In the genomic region with DNA sequence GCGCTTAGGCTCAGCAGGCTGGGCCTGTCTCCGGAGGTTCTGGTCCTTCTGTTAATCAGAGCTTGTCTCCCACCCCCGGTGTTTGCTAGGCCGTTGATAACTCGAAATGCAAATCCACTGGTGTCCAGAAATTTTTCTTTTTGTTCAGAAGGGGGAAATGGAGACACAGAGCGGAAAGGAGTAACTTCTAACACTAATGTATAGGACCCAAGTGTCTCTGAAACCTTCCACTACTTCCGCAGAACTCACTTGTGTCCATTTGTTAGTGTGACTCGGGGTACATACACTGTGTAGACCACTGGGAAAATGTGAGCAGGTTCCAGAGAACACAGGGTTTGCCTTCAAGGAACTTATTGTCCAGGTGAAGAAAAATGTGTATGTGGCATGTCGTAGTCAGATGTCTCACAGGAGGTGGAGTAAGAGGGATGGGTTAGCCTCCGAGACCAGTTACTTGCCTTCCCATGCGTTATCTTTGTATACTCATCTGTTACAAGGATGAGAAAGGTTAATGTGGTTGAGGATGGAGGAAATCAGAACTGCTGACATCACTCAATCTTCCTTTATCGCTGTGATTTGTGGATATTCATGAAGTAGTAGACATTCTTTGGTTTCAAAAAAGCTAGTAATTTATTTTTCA, we compare ENCODE assay signal across 8 cellular contexts. TPM values are rescaled to one million over a fixed set of nuclear protein-coding genes. Genes with fewer than 3 reads are reported as not detected.
A peak's percentile ranks its signal among the peaks of the same experiment; 100 is the strongest.
DNase-seq lines count a peak whose midpoint lies in the region; ATAC-seq and TF ChIP-seq lines count a peak whose summit lies in the region.

No MANE protein-coding gene starts in this region.

- H3K36me3 Mint-ChIP-seq in stimulated activated naive B cell treated with anti-CD40 and anti-IgM and Interleukin-4, amounts not matched to agents 10 μg/mL and 1 μg/mL and 100 μg/mL, for 72 hours = peaks cover 9 to 10% of the 10 kb centered on the region in 2 donors

- no peaks in the 10 kb centered on the region for H3K27me3 ChIP-seq in breast epithelium
- H3K27me3 ChIP-seq in kidney epithelial cell (ENCODE audit: control insufficient read depth, insufficient read depth, low read length) = no peaks in the 10 kb centered on the region

- DNase-seq in stimulated activated CD4-positive, alpha-beta T cell treated with anti-CD3 and anti-CD28 coated beads, Interleukin-1b, Interleukin-23, amount 100 ng/mL, for 48 hours = peak; percentile 42
- DNase-seq in stimulated activated CD4-positive, alpha-beta T cell treated with anti-CD3 and anti-CD28 coated beads, Interleukin-12 subunit alpha, Interleukin-12 subunit beta, amount 100 ng/mL, for 4 hours = no peak
- DNase-seq in SK-N-MC (ENCODE audit: low read depth, low spot score) (no peak), breast epithelium (ENCODE audit: low spot score in 2 of 2) (no peak), kidney epithelial cell (ENCODE audit: low read depth) (peak; percentile 5), T1000 (lab: John Stamatoyannopoulos, UW) (no peak)
- DNase-seq in stimulated activated naive B cell treated with anti-CD40 and anti-IgM and Interleukin-4, amounts not matched to agents 10 μg/mL and 1 μg/mL and 100 μg/mL, for 72 hours = peak; percentile 4

- H3K9me3 ChIP-seq in SK-N-MC (ENCODE audit: low read depth, low read length) (no peaks in the 10 kb centered on the region), breast epithelium (no peaks in the 10 kb centered on the region)

- TF ChIP-seq CTCF in breast epithelium (IDR thresholded peaks at IDR 0.05) = peak in 1 of 3 donors; percentile 5
- no peak for TF ChIP-seq CTCF in kidney epithelial cell (IDR thresholded peaks at IDR 0.05; ENCODE audit: insufficient read depth, low read length, poor library complexity, severe bottlenecking)

- H3K36me3 ChIP-seq in SK-N-MC (ENCODE audit: insufficient read depth, low read length) (no peaks in the 10 kb centered on the region; the same call in 1 of the 2 replicates), breast epithelium (no peaks in the 10 kb centered on the region), kidney epithelial cell (ENCODE audit: control insufficient read depth, insufficient read depth, low read length) (no peaks in the 10 kb centered on the region)

- H3K9ac ChIP-seq in SK-N-MC (ENCODE audit: insufficient read length) = peak overlapping the region; percentile 98

- H3K4me3 ChIP-seq in SK-N-MC (peak overlapping the region; percentile 98), breast epithelium (peak overlapping the region; percentile 98 to 100 (median 99)), kidney epithelial cell (ENCODE audit: low read depth, low read length) (peak overlapping the region; percentile 100)

- H3K27ac Mint-ChIP-seq in stimulated activated naive B cell treated with anti-CD40 and anti-IgM and Interleukin-4, amounts not matched to agents 10 μg/mL and 1 μg/mL and 100 μg/mL, for 72 hours = peak overlapping the region; percentile 95

- ATAC-seq in HG03045 (IDR thresholded peaks at IDR 0.05; ENCODE audit: unreplicated experiment) = peak; percentile 24
- peak; percentile 39 to 44 for ATAC-seq in stimulated activated naive B cell treated with anti-CD40 and anti-IgM and Interleukin-4, amounts not matched to agents 10 μg/mL and 1 μg/mL and 100 μg/mL, for 72 hours (replicated peaks)

- H3K27ac ChIP-seq in SK-N-MC (peak overlapping the region; percentile 79), breast epithelium (peak overlapping the region; percentile 99)

- H3K9me3 Mint-ChIP-seq in stimulated activated naive B cell treated with anti-CD40 and anti-IgM and Interleukin-4, amounts not matched to agents 10 μg/mL and 1 μg/mL and 100 μg/mL, for 72 hours = no peaks in the 10 kb centered on the region

- TF ChIP-seq POLR2A in breast epithelium (IDR thresholded peaks at IDR 0.05) = no peak

- H3K4me3 Mint-ChIP-seq in stimulated activated naive B cell treated with anti-CD40 and anti-IgM and Interleukin-4, amounts not matched to agents 10 μg/mL and 1 μg/mL and 100 μg/mL, for 72 hours = peak overlapping the region; percentile 95 to 97

- peaks cover 5 to 27% of the 10 kb centered on the region in 2 donors for H3K4me1 ChIP-seq in breast epithelium

- peaks cover 28 to 43% of the 10 kb centered on the region in 2 donors for H3K4me1 Mint-ChIP-seq in stimulated activated naive B cell treated with anti-CD40 and anti-IgM and Interleukin-4, amounts not matched to agents 10 μg/mL and 1 μg/mL and 100 μg/mL, for 72 hours

- no peaks in the 10 kb centered on the region for H3K27me3 Mint-ChIP-seq in stimulated activated naive B cell treated with anti-CD40 and anti-IgM and Interleukin-4, amounts not matched to agents 10 μg/mL and 1 μg/mL and 100 μg/mL, for 72 hours

- intact Hi-C loops in breast epithelium (cut with DNase I; ENCODE audit: low total_unique reads) = loop anchor here (10.0 kb wide), 1 partner anchor 1028 kb away; no protein-coding TSS in a partner anchor

RNA-seq across cellular contexts. Expression of a gene that starts 0.8 kb away (rescaled TPM):
- total RNA-seq in breast epithelium (10 to 100 TPM; 94.1 to 99.1 (median 98.6) TPM), kidney epithelial cell (122 and 127 TPM in 2 replicates)

RNA-seq across cellular contexts. Expression of a gene that starts 7.3 kb away (rescaled TPM):
- total RNA-seq in breast epithelium (10 to 100 TPM; 24.3 to 45.9 (median 33.4) TPM), kidney epithelial cell (28.9 and 30.1 TPM in 2 replicates)

RNA-seq across cellular contexts. Expression of a gene that starts 34.4 kb away (rescaled TPM):
- total RNA-seq in breast epithelium = 100 to 1,000 TPM; 104 to 150 (median 109) TPM
- total RNA-seq in kidney epithelial cell = 99.0 and 107 TPM in 2 replicates

RNA-seq across cellular contexts. Expression of a gene that starts 42.0 kb away (rescaled TPM):
- 10 to 100 TPM; 14.1 to 53.6 (median 38.0) TPM for total RNA-seq in breast epithelium
- 47.9 and 71.6 TPM in 2 replicates for total RNA-seq in kidney epithelial cell

RNA-seq across cellular contexts. Expression of a gene that starts 45.8 kb away (rescaled TPM):
- total RNA-seq in breast epithelium (10 to 100 TPM in 1 of 3 donors, 1 to 10 TPM in 2; 3.4 to 15.1 (median 6.2) TPM), kidney epithelial cell (0.62 and 1.0 TPM in 2 replicates)

Comparison
In these comparisons a context has a peak if more than half of its experiments do, and no peak if none do; other contexts are left out.
1. DNase-seq: peak in stimulated activated CD4-positive, alpha-beta T cell treated with anti-CD3 and anti-CD28 coated beads, Interleukin-1b, Interleukin-23, amount 100 ng/mL, for 48 hours (single experiment), kidney epithelial cell (single experiment) and stimulated activated naive B cell treated with anti-CD40 and anti-IgM and Interleukin-4, amounts not matched to agents 10 μg/mL and 1 μg/mL and 100 μg/mL, for 72 hours (single experiment); none in stimulated activated CD4-positive, alpha-beta T cell treated with anti-CD3 and anti-CD28 coated beads, Interleukin-12 subunit alpha, Interleukin-12 subunit beta, amount 100 ng/mL, for 4 hours (single experiment), SK-N-MC (single experiment), breast epithelium (0 of 2) and T1000 (single experiment).
2. Peak in every context shown above with its lines, with median percentiles within 50 percentile points of each other: H3K4me3 ChIP-seq.